ENCODE assay signal across 9 cellular contexts in the genomic region with DNA sequence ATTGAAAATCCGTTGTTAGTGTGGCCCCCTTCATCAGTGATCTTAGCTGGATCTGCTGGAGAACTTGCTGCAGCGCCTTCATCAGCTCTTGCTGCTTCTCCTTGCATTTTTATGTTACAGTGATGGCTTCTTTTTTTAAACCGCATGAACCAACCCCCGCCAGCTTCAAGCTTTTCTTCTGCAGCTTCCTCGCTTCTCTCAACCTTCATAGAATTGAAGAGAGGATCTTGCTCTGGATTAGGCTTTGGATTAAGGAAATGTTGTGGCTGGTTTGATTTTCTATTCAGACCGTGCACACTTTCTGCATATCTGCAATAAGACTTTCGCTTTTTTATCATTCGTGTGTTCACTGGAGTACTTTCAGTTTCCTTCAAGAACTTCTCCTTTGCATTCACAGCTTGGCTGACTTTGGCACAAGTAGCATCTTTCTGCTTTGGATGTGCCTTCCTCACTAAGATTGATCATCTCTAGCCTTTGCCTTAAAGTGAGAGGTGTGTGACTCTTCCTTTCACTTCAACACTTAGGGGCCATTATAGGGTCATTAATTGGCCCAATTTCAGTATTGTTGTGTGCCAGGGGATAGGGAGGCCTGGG. TPM values are rescaled to one million over a fixed set of nuclear protein-coding genes. Genes with fewer than 3 reads are reported as not detected.
DNase-seq lines count a peak whose midpoint lies in the region; ATAC-seq and TF ChIP-seq lines count a peak whose summit lies in the region.
"Had no signal": no experiment of that assay in that cellular context is flagged by ENCODE, and none has a peak within 500 bp of the region (broad histone marks: within the 10 kb centered on the region; RNA-seq: fewer than 3 reads in every experiment).

No MANE protein-coding gene starts in this region.

- H2AFZ ChIP-seq in mesenchymal stem cell (ENCODE audit: low read depth, low read length) = no peak overlapping the region

- H3K27me3 ChIP-seq in CD8-positive, alpha-beta T cell (ENCODE audit: insufficient read depth, low read length) = no peaks in the 10 kb centered on the region
- peaks cover 7 to 8% of the 10 kb centered on the region in 2 experiments for H3K27me3 ChIP-seq in mesenchymal stem cell (ENCODE audit: control insufficient read depth in 1 of 2, insufficient read depth in 1 of 2, low read length in 2 of 2)

- POLR2A ChIA-PET in CD8-positive, alpha-beta T cell (lab: Charles Lee) = interaction anchor here (2.3 kb wide), 1 partner anchor 13 kb away, joined by 8 read pairs; a partner anchor contains a TSS
- POLR2A ChIA-PET in T-cell (lab: Charles Lee) = interaction anchor here in 1 of 2 donors (0.6 kb wide), 1 partner anchor 301 kb away, joined by 3 read pairs; no protein-coding TSS in a partner anchor

- H3K14ac ChIP-seq in mesenchymal stem cell (ENCODE audit: low read length in 2 of 2) = no peak overlapping the region

- no peaks in the 10 kb centered on the region for H3K79me1 ChIP-seq in mesenchymal stem cell (replicated peaks; ENCODE audit: low read length, poor library complexity, severe bottlenecking)

- no peak overlapping the region for H4K8ac ChIP-seq in mesenchymal stem cell (ENCODE audit: low read length)

- CTCF ChIA-PET in CD8-positive, alpha-beta T cell (lab: Charles Lee) = interaction anchor here (0.6 to 3.6 kb wide), 25 partner anchors 8 to 1836 kb away, joined by 3 to 54 read pairs (median 4); a partner anchor contains a TSS
- CTCF ChIA-PET in T-cell (lab: Charles Lee) = interaction anchor here (0.6 to 1.5 kb wide), 12 partner anchors 10 to 1607 kb away, joined by 3 to 7 read pairs (median 4); a partner anchor contains a TSS

- no peak for DNase-seq in CD8-positive, alpha-beta T cell
- no peak for DNase-seq in T-cell
- no peak for DNase-seq in mesenchymal stem cell
- DNase-seq in RKO (ENCODE audit: low spot score) = no peak
- DNase-seq in NCI-H1417 (lab: John Stamatoyannopoulos, UW) = no peak
- no peak for DNase-seq in sciatic nerve (ENCODE audit: low spot score)

- H3K4me1 Mint-ChIP-seq in CD8-positive, alpha-beta T cell (ENCODE audit: low read depth) = peaks cover 24% of the 10 kb centered on the region
- H3K4me1 Mint-ChIP-seq in T-cell = peaks cover 17 to 23% (median 21%) of the 10 kb centered on the region in 3 donors

- no peak for ATAC-seq in CD8-positive, alpha-beta T cell
- peak; percentile 34 for ATAC-seq in GM21526 (IDR thresholded peaks at IDR 0.05; ENCODE audit: low FRiP score, unreplicated experiment)
- peak in 1 of 4 experiments; percentile 11 for ATAC-seq in T-cell (replicated peaks in 1 of 4)
- ATAC-seq in HG02623 (IDR thresholded peaks at IDR 0.05; ENCODE audit: unreplicated experiment) = no peak
- ATAC-seq in sciatic nerve = no peak

- H3K9ac ChIP-seq in mesenchymal stem cell (ENCODE audit: low read length) = peak overlapping the region; percentile 66

- no peak overlapping the region for H3K4ac ChIP-seq in mesenchymal stem cell (ENCODE audit: low read depth in 1 of 2, low read length in 2 of 2)

- peaks cover 6% of the 10 kb centered on the region for H3K36me3 ChIP-seq in CD8-positive, alpha-beta T cell (ENCODE audit: insufficient read depth, low read length)
- peaks cover 13 to 24% of the 10 kb centered on the region in 2 experiments for H3K36me3 ChIP-seq in mesenchymal stem cell (ENCODE audit: control insufficient read depth in 1 of 2, insufficient read depth in 2 of 2, low read depth in 1 of 2, low read length in 2 of 2)

- H3K4me1 ChIP-seq in CD8-positive, alpha-beta T cell (ENCODE audit: insufficient read depth, low read length) = peaks cover 17% of the 10 kb centered on the region
- H3K4me1 ChIP-seq in mesenchymal stem cell (ENCODE audit: control insufficient read depth, insufficient read depth, low read depth, low read length) = peaks cover 8% of the 10 kb centered on the region

- WGBS in mesenchymal stem cell = 91% methylated on average over 5 of the region's 8 CpGs

- H3K27ac Mint-ChIP-seq in CD8-positive, alpha-beta T cell = peak overlapping the region; percentile 25
- peak overlapping the region; percentile 20 to 70 for H3K27ac Mint-ChIP-seq in T-cell
- H3K27ac Mint-ChIP-seq: mesothelial cell of epicardium had no signal

- H2BK120ac ChIP-seq in mesenchymal stem cell (ENCODE audit: low read depth, low read length) = no peak overlapping the region

- H3K4me2 ChIP-seq in mesenchymal stem cell (ENCODE audit: low read length, poor library complexity, severe bottlenecking) = no peak overlapping the region

- peak overlapping the region; percentile 73 for H3K4me3 Mint-ChIP-seq in CD8-positive, alpha-beta T cell
- H3K4me3 Mint-ChIP-seq in T-cell = peak overlapping the region; percentile 67 to 71 (median 71)

- H2AK5ac ChIP-seq in mesenchymal stem cell (ENCODE audit: low read length, severe bottlenecking) = no peak overlapping the region

- H3K23ac ChIP-seq in mesenchymal stem cell (ENCODE audit: low read length in 2 of 2) = no peak overlapping the region

- no peak overlapping the region for H2BK12ac ChIP-seq in mesenchymal stem cell (ENCODE audit: low read length in 2 of 2)

- no peak overlapping the region for H3K27ac ChIP-seq in CD8-positive, alpha-beta T cell (ENCODE audit: low read depth, low read length)
- H3K27ac ChIP-seq in mesenchymal stem cell (ENCODE audit: low read length, poor library complexity, severe bottlenecking) = no peak overlapping the region

- no peak overlapping the region for H3K4me3 ChIP-seq in CD8-positive, alpha-beta T cell (ENCODE audit: low read depth, low read length)
- H3K4me3 ChIP-seq in mesenchymal stem cell (ENCODE audit: insufficient read depth in 1 of 2, low read depth in 1 of 2, low read length in 2 of 2) = no peak overlapping the region

- intact Hi-C loops in CD8-positive, alpha-beta T cell (cut with DNase I, micrococcal nuclease) = loop anchor here (5.0 to 10.0 kb wide), 4 partner anchors 43 to 755 kb away; a partner anchor contains a TSS
- intact Hi-C loops in sciatic nerve (cut with DNase I) = no loop called here

- no peak overlapping the region for H4K91ac ChIP-seq in mesenchymal stem cell (ENCODE audit: low read length)

- TF ChIP-seq CTCF in CD8-positive, alpha-beta T cell (IDR thresholded peaks at IDR 0.05) = no peak

- no peaks in the 10 kb centered on the region for H3K9me3 ChIP-seq in CD8-positive, alpha-beta T cell (ENCODE audit: low read length)
- no peaks in the 10 kb centered on the region for H3K9me3 ChIP-seq in mesenchymal stem cell (ENCODE audit: control insufficient read depth, low read length)

- H3K18ac ChIP-seq in mesenchymal stem cell (ENCODE audit: low read depth in 1 of 2, low read length in 2 of 2) = no peak overlapping the region

- H3K36me3 Mint-ChIP-seq in CD8-positive, alpha-beta T cell = peaks cover 36% of the 10 kb centered on the region
- H3K36me3 Mint-ChIP-seq in T-cell = peaks cover 29% of the 10 kb centered on the region

- H2BK5ac ChIP-seq in mesenchymal stem cell (ENCODE audit: low read depth, low read length, poor library complexity, severe bottlenecking) = no peak overlapping the region

- H3K27me3 Mint-ChIP-seq in CD8-positive, alpha-beta T cell (ENCODE audit: low read depth) = no peaks in the 10 kb centered on the region
- peaks cover 0 to 3% of the 10 kb centered on the region in 2 donors for H3K27me3 Mint-ChIP-seq in T-cell

- H3K9me3 Mint-ChIP-seq in CD8-positive, alpha-beta T cell = no peaks in the 10 kb centered on the region
- no peaks in the 10 kb centered on the region for H3K9me3 Mint-ChIP-seq in T-cell

- no peak overlapping the region for H2BK15ac ChIP-seq in mesenchymal stem cell (ENCODE audit: low read depth, poor library complexity, severe bottlenecking)

RNA-seq across cellular contexts. Expression of a gene that starts 13.1 kb away (rescaled TPM):
- total RNA-seq in CD8-positive, alpha-beta T cell = 10 to 100 TPM; 34.8 to 35.8 TPM
- 100 to 1,000 TPM in 2 of 5 donors, 10 to 100 TPM in 3; 59.6 to 105 (median 94.9) TPM for total RNA-seq in T-cell
- polyA plus RNA-seq in mesenchymal stem cell (2013, experiment 1 of 2) = 68.0 TPM
- 67.0 TPM for polyA plus RNA-seq in mesenchymal stem cell (2013, experiment 2 of 2)
- 96.3 TPM for total RNA-seq in sciatic nerve
